Comparison of ENCODE assay signal across 18 cellular contexts in the genomic region with DNA sequence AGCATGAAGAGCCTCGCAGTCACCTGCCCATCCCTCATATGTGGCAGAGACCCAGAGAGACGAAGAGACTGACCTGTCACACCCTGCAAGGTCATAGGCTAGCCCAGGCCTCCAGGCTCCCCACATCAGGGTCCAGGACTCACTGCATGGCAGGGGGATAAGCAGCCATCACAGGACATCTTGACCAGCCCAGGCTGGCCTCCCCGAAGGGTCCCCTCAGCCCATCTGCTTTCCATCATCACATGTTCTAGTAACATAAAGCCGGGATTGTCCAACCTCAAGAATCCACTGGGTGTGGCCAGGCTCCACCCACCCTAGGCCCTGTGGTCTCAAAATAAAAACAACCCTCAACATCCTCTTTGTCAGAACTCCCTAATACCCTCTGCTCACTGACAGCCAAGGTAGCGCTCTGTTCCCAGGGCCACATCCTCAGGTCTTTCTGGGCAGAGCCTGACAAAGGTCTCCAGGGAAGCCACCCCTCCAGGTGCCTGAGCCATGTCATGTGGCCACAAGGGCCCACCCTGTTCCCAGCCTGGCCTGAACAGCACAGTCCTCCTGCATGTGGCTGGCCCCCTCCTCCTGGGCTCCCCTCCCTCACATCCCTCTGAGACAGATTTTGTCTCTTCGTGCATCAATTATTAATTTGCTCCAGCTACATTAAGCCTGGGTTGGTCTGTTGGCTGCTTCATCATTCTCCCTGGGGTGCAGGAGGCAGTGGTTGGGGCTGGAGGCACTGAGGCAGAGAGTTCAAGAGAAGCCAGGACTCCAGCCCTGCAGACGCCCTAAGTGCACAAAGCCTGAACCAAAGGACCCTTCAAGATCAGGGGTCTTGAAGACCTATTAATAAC.
DNase-seq lines count a peak whose midpoint lies in the region; ATAC-seq and TF ChIP-seq lines count a peak whose summit lies in the region.
"Had no signal": no experiment of that assay in that cellular context is flagged by ENCODE, and none has a peak within 500 bp of the region (broad histone marks: within the 10 kb centered on the region; RNA-seq: fewer than 3 reads in every experiment).

No MANE protein-coding gene starts in this region.

- H3K36me3 Mint-ChIP-seq in activated naive CD4-positive, alpha-beta T cell treated with anti-CD3 and anti-CD28 coated beads for 36 hours (ENCODE audit: low read depth): no peaks in the 10 kb centered on the region
- H3K36me3 Mint-ChIP-seq in activated naive CD4-positive, alpha-beta T cell treated with anti-CD3 and anti-CD28 coated beads, Interleukin-2, amount 10 ng/mL, durations not matched to agents 7 days and 5 days: no peaks in the 10 kb centered on the region
- H3K36me3 Mint-ChIP-seq in CD14-positive monocyte: no peaks in the 10 kb centered on the region
- H3K36me3 Mint-ChIP-seq: stimulated activated memory B cell treated with anti-CD40 and anti-IgM and Interleukin-4, amounts not matched to agents 10 μg/mL and 1 μg/mL and 100 μg/mL, for 72 hours had no signal

- peak overlapping the region; percentile 11 for H2BK15ac ChIP-seq in neuronal stem cell (ENCODE audit: low read length)

- peaks cover 0 to 2% (median 0%) of the 10 kb centered on the region in 3 experiments for H3K27me3 ChIP-seq in neuronal stem cell (ENCODE audit: control insufficient read depth in 3 of 3, insufficient read depth in 3 of 3, low read depth in 1 of 3, low read length in 3 of 3)
- no peaks in the 10 kb centered on the region for H3K27me3 ChIP-seq in upper lobe of right lung
- H3K27me3 ChIP-seq: pancreas, upper lobe of left lung had no signal

- H3K4ac ChIP-seq in neuronal stem cell (ENCODE audit: low read length): no peak overlapping the region

- H3K18ac ChIP-seq in neuronal stem cell (ENCODE audit: low read length): peak overlapping the region; percentile 25

- no peak overlapping the region for H2BK120ac ChIP-seq in neuronal stem cell (ENCODE audit: low read depth, low read length)

- H3K27ac ChIP-seq in coronary artery (no peak overlapping the region), neuronal stem cell (replicated peaks; ENCODE audit: low read length) (no peak overlapping the region), upper lobe of right lung (no peak overlapping the region)
- H3K27ac ChIP-seq: pancreas, upper lobe of left lung had no signal

- peak overlapping the region; percentile 78 for H2AK5ac ChIP-seq in neuronal stem cell (ENCODE audit: low read depth, low read length)

- H3K4me1 Mint-ChIP-seq in activated naive CD4-positive, alpha-beta T cell treated with anti-CD3 and anti-CD28 coated beads for 36 hours (ENCODE audit: low read depth): no peaks in the 10 kb centered on the region
- no peaks in the 10 kb centered on the region for H3K4me1 Mint-ChIP-seq in activated naive CD4-positive, alpha-beta T cell treated with anti-CD3 and anti-CD28 coated beads, Interleukin-2, amount 10 ng/mL, durations not matched to agents 7 days and 5 days
- H3K4me1 Mint-ChIP-seq in CD14-positive monocyte: peaks cover 2% of the 10 kb centered on the region
- H3K4me1 Mint-ChIP-seq: stimulated activated memory B cell treated with anti-CD40 and anti-IgM and Interleukin-4, amounts not matched to agents 10 μg/mL and 1 μg/mL and 100 μg/mL, for 72 hours had no signal

- H3K27me3 Mint-ChIP-seq in activated naive CD4-positive, alpha-beta T cell treated with anti-CD3 and anti-CD28 coated beads for 36 hours (ENCODE audit: low read depth): no peaks in the 10 kb centered on the region
- peaks cover 8% of the 10 kb centered on the region for H3K27me3 Mint-ChIP-seq in activated naive CD4-positive, alpha-beta T cell treated with anti-CD3 and anti-CD28 coated beads, Interleukin-2, amount 10 ng/mL, durations not matched to agents 7 days and 5 days
- peaks cover 2 to 3% (median 3%) of the 10 kb centered on the region in 3 donors for H3K27me3 Mint-ChIP-seq in CD14-positive monocyte (ENCODE audit: low read depth in 3 of 3)

- H3K9me3 ChIP-seq in neuronal stem cell (replicated peaks in 1 of 2; ENCODE audit: control insufficient read depth in 2 of 2, insufficient read depth in 1 of 2, low read depth in 1 of 2, low read length in 2 of 2) (no peaks in the 10 kb centered on the region), upper lobe of right lung (no peaks in the 10 kb centered on the region)
- H3K9me3 ChIP-seq: pancreas, upper lobe of left lung had no signal

- H3K79me1 ChIP-seq in neuronal stem cell (ENCODE audit: low read depth, low read length): no peaks in the 10 kb centered on the region

- peak overlapping the region; percentile 53 for H4K91ac ChIP-seq in neuronal stem cell (ENCODE audit: low read depth, low read length, poor library complexity)

- H3K4me3 ChIP-seq in coronary artery (no peak overlapping the region), neuronal stem cell (ENCODE audit: low read length in 2 of 2) (no peak overlapping the region), upper lobe of right lung (no peak overlapping the region)
- H3K4me3 ChIP-seq: pancreas, upper lobe of left lung had no signal

- H2AFZ ChIP-seq in neuronal stem cell (ENCODE audit: low read length): no peak overlapping the region

- H3K4me2 ChIP-seq in neuronal stem cell (ENCODE audit: insufficient read depth, low read length, poor library complexity, severe bottlenecking): no peak overlapping the region

- TF ChIP-seq CTCF in coronary artery (IDR thresholded peaks at IDR 0.05) (no peak), upper lobe of right lung (IDR thresholded peaks at IDR 0.05) (no peak), CD14-positive monocyte (IDR thresholded peaks at IDR 0.05) (no peak)

- H3K23ac ChIP-seq in neuronal stem cell (ENCODE audit: low read depth, low read length, poor library complexity): no peak overlapping the region

- ATAC-seq in upper lobe of right lung: no peak
- ATAC-seq: left colon; pancreas; stimulated activated memory B cell treated with anti-CD40 and anti-IgM and Interleukin-4, amounts not matched to agents 10 μg/mL and 1 μg/mL and 100 μg/mL, for 72 hours had no signal

- CTCF ChIA-PET in activated naive CD4-positive, alpha-beta T cell treated with anti-CD3 and anti-CD28 coated beads for 36 hours (lab: Charles Lee): no interaction called here
- CTCF ChIA-PET in activated naive CD4-positive, alpha-beta T cell treated with anti-CD3 and anti-CD28 coated beads, Interleukin-2, amount 10 ng/mL, durations not matched to agents 7 days and 5 days (lab: Charles Lee): no interaction called here

- no peak overlapping the region for H3K27ac Mint-ChIP-seq in activated naive CD4-positive, alpha-beta T cell treated with anti-CD3 and anti-CD28 coated beads for 36 hours
- H3K27ac Mint-ChIP-seq in activated naive CD4-positive, alpha-beta T cell treated with anti-CD3 and anti-CD28 coated beads, Interleukin-2, amount 10 ng/mL, durations not matched to agents 7 days and 5 days: no peak overlapping the region
- no peak overlapping the region for H3K27ac Mint-ChIP-seq in CD14-positive monocyte
- H3K27ac Mint-ChIP-seq: stimulated activated memory B cell treated with anti-CD40 and anti-IgM and Interleukin-4, amounts not matched to agents 10 μg/mL and 1 μg/mL and 100 μg/mL, for 72 hours had no signal

- no peak overlapping the region for H3K14ac ChIP-seq in neuronal stem cell (ENCODE audit: low read length)

- H2BK5ac ChIP-seq in neuronal stem cell (ENCODE audit: low read length): no peak overlapping the region

- H3K9me3 Mint-ChIP-seq in activated naive CD4-positive, alpha-beta T cell treated with anti-CD3 and anti-CD28 coated beads for 36 hours: no peaks in the 10 kb centered on the region
- no peaks in the 10 kb centered on the region for H3K9me3 Mint-ChIP-seq in activated naive CD4-positive, alpha-beta T cell treated with anti-CD3 and anti-CD28 coated beads, Interleukin-2, amount 10 ng/mL, durations not matched to agents 7 days and 5 days
- H3K9me3 Mint-ChIP-seq in CD14-positive monocyte: no peaks in the 10 kb centered on the region
- H3K9me3 Mint-ChIP-seq: stimulated activated memory B cell treated with anti-CD40 and anti-IgM and Interleukin-4, amounts not matched to agents 10 μg/mL and 1 μg/mL and 100 μg/mL, for 72 hours had no signal

- H3K36me3 ChIP-seq in neuronal stem cell (replicated peaks in 1 of 2; ENCODE audit: control insufficient read depth in 2 of 2, insufficient read depth in 2 of 2, low read length in 2 of 2) (no peaks in the 10 kb centered on the region), upper lobe of right lung (no peaks in the 10 kb centered on the region)
- H3K36me3 ChIP-seq: pancreas, upper lobe of left lung had no signal

- H3K9ac ChIP-seq in neuronal stem cell (ENCODE audit: low read depth, low read length, poor library complexity): no peak overlapping the region

- H3K4me1 ChIP-seq in neuronal stem cell (ENCODE audit: control insufficient read depth in 2 of 2, insufficient read depth in 1 of 2, low read depth in 1 of 2, low read length in 2 of 2): peaks cover 0 to 45% of the 10 kb centered on the region in 2 donors
- H3K4me1 ChIP-seq in upper lobe of right lung: no peaks in the 10 kb centered on the region
- H3K4me1 ChIP-seq: pancreas, upper lobe of left lung had no signal

- no CpG with 5 or more reads among the region's 7 CpGs for WGBS in neuronal stem cell (ENCODE audit: extremely low coverage in 2 of 2, insufficient read length in 2 of 2, insufficient replicate concordance in 1 of 2), 2 donors

- peak; percentile 1 for DNase-seq in activated naive CD4-positive, alpha-beta T cell treated with anti-CD3 and anti-CD28 coated beads for 36 hours
- no peak for DNase-seq in activated naive CD4-positive, alpha-beta T cell treated with anti-CD3 and anti-CD28 coated beads, Interleukin-2, amount 10 ng/mL, durations not matched to agents 7 days and 5 days
- DNase-seq in coronary artery (ENCODE audit: low spot score) (peak; percentile 60), neuronal stem cell (ENCODE audit: low spot score) (no peak), upper lobe of right lung (peak; percentile 40), CD14-positive monocyte (ENCODE audit: low spot score) (no peak), kidney glomerular epithelial cell (lab: John Stamatoyannopoulos, UW) (no peak)
- DNase-seq in stimulated activated CD4-positive, alpha-beta T cell treated with anti-CD3 and anti-CD28 coated beads, Interleukin-4, amount 100 ng/mL, for 24 hours: no peak
- DNase-seq: Kasumi-1, left colon, NCI-H1417 treated with DMSO at 0.1 percent for 48 hours, NCI-H2171 treated with DMSO at 0.1 percent for 48 hours, NCI-H774, RPMI8226, SW 1271 had no signal

- no peak overlapping the region for H3K4me3 Mint-ChIP-seq in activated naive CD4-positive, alpha-beta T cell treated with anti-CD3 and anti-CD28 coated beads for 36 hours
- H3K4me3 Mint-ChIP-seq in activated naive CD4-positive, alpha-beta T cell treated with anti-CD3 and anti-CD28 coated beads, Interleukin-2, amount 10 ng/mL, durations not matched to agents 7 days and 5 days: no peak overlapping the region
- H3K4me3 Mint-ChIP-seq in CD14-positive monocyte: no peak overlapping the region
- H3K4me3 Mint-ChIP-seq: stimulated activated memory B cell treated with anti-CD40 and anti-IgM and Interleukin-4, amounts not matched to agents 10 μg/mL and 1 μg/mL and 100 μg/mL, for 72 hours had no signal

- no peak overlapping the region for H2BK12ac ChIP-seq in neuronal stem cell (ENCODE audit: low read length)

- intact Hi-C loops in activated naive CD4-positive, alpha-beta T cell treated with anti-CD3 and anti-CD28 coated beads for 36 hours (cut with micrococcal nuclease): no loop called here
- intact Hi-C loops in upper lobe of right lung (cut with DNase I): no loop called here
- intact Hi-C loops in CD14-positive monocyte (cut with micrococcal nuclease): no loop called here

- H4K8ac ChIP-seq in neuronal stem cell (ENCODE audit: low read depth, low read length): no peak overlapping the region

Comparison
In these comparisons a context has a peak if more than half of its experiments do, and no peak if none do; other contexts are left out.
1. DNase-seq: peak in activated naive CD4-positive, alpha-beta T cell treated with anti-CD3 and anti-CD28 coated beads for 36 hours (single experiment), coronary artery (single experiment) and upper lobe of right lung (single experiment); none in activated naive CD4-positive, alpha-beta T cell treated with anti-CD3 and anti-CD28 coated beads, Interleukin-2, amount 10 ng/mL, durations not matched to agents 7 days and 5 days (single experiment), neuronal stem cell (single experiment), stimulated activated CD4-positive, alpha-beta T cell treated with anti-CD3 and anti-CD28 coated beads, Interleukin-4, amount 100 ng/mL, for 24 hours (single experiment), CD14-positive monocyte (single experiment) and kidney glomerular epithelial cell (single experiment).